1 cellular context compared by ENCODE assay signal in the genomic region with DNA sequence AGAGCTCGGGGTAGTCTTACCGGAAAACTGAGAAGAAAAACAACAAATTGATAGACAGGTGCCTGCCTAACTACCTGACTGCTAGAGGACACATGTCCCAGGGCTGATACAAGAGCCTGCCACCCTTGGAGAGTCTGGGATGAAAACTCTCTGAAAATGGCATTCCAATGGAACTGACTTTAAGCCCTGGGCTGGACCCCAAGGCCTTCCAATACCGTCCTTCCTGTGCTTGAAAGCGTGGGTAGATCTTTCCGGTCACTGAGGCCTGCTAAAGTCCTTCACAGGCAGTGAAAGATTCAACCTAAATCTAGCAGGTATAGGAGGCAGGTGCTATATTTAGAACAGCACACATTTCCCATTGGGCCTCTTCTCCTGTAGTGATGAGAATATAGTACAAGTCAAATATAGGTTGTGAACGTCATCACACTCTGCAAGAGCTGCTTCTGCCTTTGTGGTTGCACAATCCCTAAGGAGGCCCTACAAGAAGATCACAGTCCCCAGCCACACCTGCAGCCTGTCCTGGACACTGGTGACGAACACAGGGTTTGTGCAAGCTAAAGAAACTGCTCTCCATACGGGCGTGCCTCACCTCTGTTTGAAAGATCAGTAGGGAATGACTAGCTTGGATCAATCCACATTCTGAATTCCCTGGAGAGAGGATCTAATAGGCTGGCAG.
TF ChIP-seq lines count a peak whose summit lies in the region.

No MANE protein-coding gene starts in this region.

TF ChIP-seq in HepG2, 621 proteins besides CTCF, POLR2A, EP300 and RAD21 (continued from another document):
- TF ChIP-seq, protein P1, sequence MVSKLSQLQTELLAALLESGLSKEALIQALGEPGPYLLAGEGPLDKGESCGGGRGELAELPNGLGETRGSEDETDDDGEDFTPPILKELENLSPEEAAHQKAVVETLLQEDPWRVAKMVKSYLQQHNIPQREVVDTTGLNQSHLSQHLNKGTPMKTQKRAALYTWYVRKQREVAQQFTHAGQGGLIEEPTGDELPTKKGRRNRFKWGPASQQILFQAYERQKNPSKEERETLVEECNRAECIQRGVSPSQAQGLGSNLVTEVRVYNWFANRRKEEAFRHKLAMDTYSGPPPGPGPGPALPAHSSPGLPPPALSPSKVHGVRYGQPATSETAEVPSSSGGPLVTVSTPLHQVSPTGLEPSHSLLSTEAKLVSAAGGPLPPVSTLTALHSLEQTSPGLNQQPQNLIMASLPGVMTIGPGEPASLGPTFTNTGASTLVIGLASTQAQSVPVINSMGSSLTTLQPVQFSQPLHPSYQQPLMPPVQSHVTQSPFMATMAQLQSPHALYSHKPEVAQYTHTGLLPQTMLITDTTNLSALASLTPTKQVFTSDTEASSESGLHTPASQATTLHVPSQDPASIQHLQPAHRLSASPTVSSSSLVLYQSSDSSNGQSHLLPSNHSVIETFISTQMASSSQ (IDR thresholded peaks at IDR 0.05; ENCODE audit: low read depth), result no peak
- TF ChIP-seq, protein P1 (CRISPR knock-in tag; IDR thresholded peaks at IDR 0.05; ENCODE audit: borderline replicate concordance), result no peak
- TF ChIP-seq THAP8 (CRISPR knock-in tag; IDR thresholded peaks at IDR 0.05; ENCODE audit: borderline replicate concordance) (no peak), MXI1 (IDR thresholded peaks at IDR 0.05; ENCODE audit: borderline replicate concordance, low read depth, low read length) (no peak), ZFAT (CRISPR knock-in tag; conservative IDR thresholded peaks at IDR 0.05) (no peak), ZFY (CRISPR knock-in tag; IDR thresholded peaks at IDR 0.05) (peak; percentile 48; the same call in 1 of the 2 replicates), SP5 (CRISPR knock-in tag; IDR thresholded peaks at IDR 0.05; ENCODE audit: borderline replicate concordance, low read depth) (no peak), ZNF710 (CRISPR knock-in tag; IDR thresholded peaks at IDR 0.05; ENCODE audit: borderline replicate concordance) (no peak), ZSCAN31 (CRISPR knock-in tag; IDR thresholded peaks at IDR 0.05; ENCODE audit: low read depth) (no peak), ZSCAN29 (CRISPR knock-in tag; conservative IDR thresholded peaks at IDR 0.05) (0 out of 2 replicates have a peak, but pooled peaks have one; percentile 46), FOXP4 (CRISPR knock-in tag; IDR thresholded peaks at IDR 0.05) (no peak; the same call in 1 of the 2 replicates), SAFB2 (CRISPR knock-in tag; IDR thresholded peaks at IDR 0.05; ENCODE audit: borderline replicate concordance, low read depth) (no peak), ZBTB38 (CRISPR knock-in tag; IDR thresholded peaks at IDR 0.05) (no peak), ZNF17 (CRISPR knock-in tag; IDR thresholded peaks at IDR 0.05) (no peak), FOXK1 (CRISPR knock-in tag; IDR thresholded peaks at IDR 0.05; ENCODE audit: borderline replicate concordance, low read depth) (no peak), ZNF337 (CRISPR knock-in tag; IDR thresholded peaks at IDR 0.05; ENCODE audit: borderline replicate concordance, low read depth) (no peak), ZBTB7B (CRISPR knock-in tag; IDR thresholded peaks at IDR 0.05) (0 out of 2 replicates have a peak, but pooled peaks have one; percentile 11), PBX2 (CRISPR knock-in tag; IDR thresholded peaks at IDR 0.05) (no peak), ZNF367 (CRISPR knock-in tag; IDR thresholded peaks at IDR 0.05; ENCODE audit: borderline replicate concordance) (no peak), REPIN1 (CRISPR knock-in tag; IDR thresholded peaks at IDR 0.05; ENCODE audit: borderline replicate concordance, low read depth) (0 out of 2 replicates have a peak, but pooled peaks have one; percentile 15), RFX5 (IDR thresholded peaks at IDR 0.05; ENCODE audit: low read depth, low read length) (peak; percentile 88), HOXA3 (CRISPR knock-in tag; IDR thresholded peaks at IDR 0.05) (no peak), ERF (CRISPR knock-in tag; IDR thresholded peaks at IDR 0.05) (no peak), SCMH1 (CRISPR knock-in tag; IDR thresholded peaks at IDR 0.05; ENCODE audit: borderline replicate concordance) (no peak), TARDBP (CRISPR knock-in tag; IDR thresholded peaks at IDR 0.05) (no peak), MAX (IDR thresholded peaks at IDR 0.05) (peak; percentile 6; the same call in 1 of the 2 replicates), NONO (IDR thresholded peaks at IDR 0.05) (no peak), NONO (CRISPR knock-in tag; conservative IDR thresholded peaks at IDR 0.05) (no peak), ZNF253 (CRISPR knock-in tag; IDR thresholded peaks at IDR 0.05; ENCODE audit: borderline replicate concordance) (no peak), XBP1 (CRISPR knock-in tag; IDR thresholded peaks at IDR 0.05) (no peak), SRSF4 (IDR thresholded peaks at IDR 0.05; ENCODE audit: low read depth, low read length, poor library complexity, severe bottlenecking) (no peak), TBL1XR1 (IDR thresholded peaks at IDR 0.05; ENCODE audit: borderline replicate concordance, low read length, partially characterized antibody) (no peak), SYNCRIP (IDR thresholded peaks at IDR 0.05; ENCODE audit: insufficient read depth, low read depth, low read length) (no peak), NR1H2 (CRISPR knock-in tag; IDR thresholded peaks at IDR 0.05; ENCODE audit: borderline replicate concordance, low read depth) (no peak), HNRNPH1 (optimal IDR thresholded peaks at IDR 0.05; ENCODE audit: low read depth, low read length) (no peak), SALL1 (CRISPR knock-in tag; IDR thresholded peaks at IDR 0.05) (peak; percentile 47; the same call in 1 of the 2 replicates), CCDC6 (CRISPR knock-in tag; IDR thresholded peaks at IDR 0.05) (no peak), CREM (IDR thresholded peaks at IDR 0.05) (0 out of 2 replicates have a peak, but pooled peaks have one; percentile 17), CREM (CRISPR knock-in tag; IDR thresholded peaks at IDR 0.05) (no peak), KLF16 (CRISPR knock-in tag; IDR thresholded peaks at IDR 0.05) (no peak), ZNF484 (CRISPR knock-in tag; IDR thresholded peaks at IDR 0.05; ENCODE audit: borderline replicate concordance, low read depth) (no peak), HDAC2 (CRISPR knock-in tag; IDR thresholded peaks at IDR 0.05) (peak; percentile 20; the same call in 1 of the 2 replicates), ZNF790 (CRISPR knock-in tag; IDR thresholded peaks at IDR 0.05; ENCODE audit: borderline replicate concordance) (no peak), IRX3 (CRISPR knock-in tag; IDR thresholded peaks at IDR 0.05; ENCODE audit: borderline replicate concordance, low read depth) (no peak), ZFP90 (CRISPR knock-in tag; IDR thresholded peaks at IDR 0.05; ENCODE audit: borderline replicate concordance) (no peak; the same call in 1 of the 2 replicates), SMYD3 (CRISPR knock-in tag; IDR thresholded peaks at IDR 0.05) (no peak), STAT5B (CRISPR knock-in tag; IDR thresholded peaks at IDR 0.05) (no peak)
- TF ChIP-seq, protein P2, sequence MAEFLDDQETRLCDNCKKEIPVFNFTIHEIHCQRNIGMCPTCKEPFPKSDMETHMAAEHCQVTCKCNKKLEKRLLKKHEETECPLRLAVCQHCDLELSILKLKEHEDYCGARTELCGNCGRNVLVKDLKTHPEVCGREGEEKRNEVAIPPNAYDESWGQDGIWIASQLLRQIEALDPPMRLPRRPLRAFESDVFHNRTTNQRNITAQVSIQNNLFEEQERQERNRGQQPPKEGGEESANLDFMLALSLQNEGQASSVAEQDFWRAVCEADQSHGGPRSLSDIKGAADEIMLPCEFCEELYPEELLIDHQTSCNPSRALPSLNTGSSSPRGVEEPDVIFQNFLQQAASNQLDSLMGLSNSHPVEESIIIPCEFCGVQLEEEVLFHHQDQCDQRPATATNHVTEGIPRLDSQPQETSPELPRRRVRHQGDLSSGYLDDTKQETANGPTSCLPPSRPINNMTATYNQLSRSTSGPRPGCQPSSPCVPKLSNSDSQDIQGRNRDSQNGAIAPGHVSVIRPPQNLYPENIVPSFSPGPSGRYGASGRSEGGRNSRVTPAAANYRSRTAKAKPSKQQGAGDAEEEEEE (CRISPR knock-in tag; IDR thresholded peaks at IDR 0.05; ENCODE audit: borderline replicate concordance), result no peak
- TF ChIP-seq, protein P3, sequence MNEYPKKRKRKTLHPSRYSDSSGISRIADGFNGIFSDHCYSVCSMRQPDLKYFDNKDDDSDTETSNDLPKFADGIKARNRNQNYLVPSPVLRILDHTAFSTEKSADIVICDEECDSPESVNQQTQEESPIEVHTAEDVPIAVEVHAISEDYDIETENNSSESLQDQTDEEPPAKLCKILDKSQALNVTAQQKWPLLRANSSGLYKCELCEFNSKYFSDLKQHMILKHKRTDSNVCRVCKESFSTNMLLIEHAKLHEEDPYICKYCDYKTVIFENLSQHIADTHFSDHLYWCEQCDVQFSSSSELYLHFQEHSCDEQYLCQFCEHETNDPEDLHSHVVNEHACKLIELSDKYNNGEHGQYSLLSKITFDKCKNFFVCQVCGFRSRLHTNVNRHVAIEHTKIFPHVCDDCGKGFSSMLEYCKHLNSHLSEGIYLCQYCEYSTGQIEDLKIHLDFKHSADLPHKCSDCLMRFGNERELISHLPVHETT (CRISPR knock-in tag; conservative IDR thresholded peaks at IDR 0.05), result no peak
TF ChIP-seq in HepG2: peak in this region for 45.
